14 cellular contexts compared by ENCODE assay signal in genomic region chr20:37538003-37538402, GRCh38. TPM values are rescaled to one million over a fixed set of nuclear protein-coding genes. Genes with fewer than 3 reads are reported as not detected.
A peak's percentile ranks its signal among the peaks of the same experiment; 100 is the strongest.
DNase-seq lines count a peak whose midpoint lies in the region; ATAC-seq, FAIRE-seq and TF ChIP-seq lines count a peak whose summit lies in the region.
"Had no signal": no experiment of that assay in that cellular context is flagged by ENCODE, and none has a peak within 500 bp of the region (broad histone marks: within the 10 kb centered on the region; RNA-seq: fewer than 3 reads in every experiment).

No MANE protein-coding gene starts in this region.

- H3K4me3 Mint-ChIP-seq in Calu3 (ENCODE audit: low read depth, unreplicated experiment): no peak overlapping the region
- H3K4me3 Mint-ChIP-seq: activated naive CD8-positive, alpha-beta T cell treated with anti-CD3 and anti-CD28 coated beads, Interleukin-2, amount 10 ng/mL, durations not matched to agents 7 days and 5 days; CD4-positive, alpha-beta memory T cell; stimulated activated naive CD8-positive, alpha-beta T cell treated with anti-CD3 and anti-CD28 coated beads, Interleukin-15, Interleukin-2, amounts not matched to agents 100 ng/mL and 50 ng/mL, for 24 hours had no signal

- peaks cover 10% of the 10 kb centered on the region for H3K27me3 Mint-ChIP-seq in Calu3 (ENCODE audit: unreplicated experiment)

- H3K4me3 ChIP-seq in K562: no peak overlapping the region

- no peak for TF ChIP-seq CTCF in Calu3 (IDR thresholded peaks at IDR 0.05; ENCODE audit: unreplicated experiment)
- TF ChIP-seq CTCF in K562 (IDR thresholded peaks at IDR 0.05 in 2 of 3, conservative IDR thresholded peaks at IDR 0.05 in 1 of 3; ENCODE audit: insufficient read depth in 2 of 3, low read depth in 1 of 3, low read length in 3 of 3): no peak

- H3K4me1 Mint-ChIP-seq in Calu3 (ENCODE audit: low read depth, unreplicated experiment): peaks cover 46% of the 10 kb centered on the region

- ATAC-seq in K562: no peak
- no peak for ATAC-seq in stimulated activated naive CD8-positive, alpha-beta T cell treated with anti-CD3 and anti-CD28 coated beads, Interleukin-15, Interleukin-2, amounts not matched to agents 100 U/mL and 50 U/mL, for 24 hours
- no peak for ATAC-seq in GM21825 (IDR thresholded peaks at IDR 0.05; ENCODE audit: unreplicated experiment)

- H3K9me1 ChIP-seq in K562 (ENCODE audit: control insufficient read depth, insufficient read depth, low read length): no peaks in the 10 kb centered on the region

- POLR2A ChIA-PET in K562 (lab: Yijun Ruan, JAX): interaction anchor here (0.6 kb wide), 1 partner anchor 359 kb away, joined by 3 read pairs; the partner anchor contains the start of genes MROH8 and RPN2

- no peaks in the 10 kb centered on the region for H3K36me3 ChIP-seq in K562 (ENCODE audit: control insufficient read depth, insufficient read depth, low read length)

- intact Hi-C loops in Calu3 (cut with micrococcal nuclease; ENCODE audit: unreplicated experiment) (no loop called here), K562 (cut with micrococcal nuclease) (no loop called here)

- peaks cover 0 to 14% of the 10 kb centered on the region in 2 experiments; a peak in 3 of 5 replicates for H3K4me1 ChIP-seq in K562 (replicated peaks in 1 of 2; ENCODE audit: control insufficient read depth in 2 of 2, insufficient read depth in 2 of 2, low read length in 2 of 2)

- 57% methylated on average over 5 of the region's 5 CpGs for WGBS in K562 (ENCODE audit: insufficient coverage, low coverage, missing lambda C conversion rate)

- H3K79me2 ChIP-seq in K562 (ENCODE audit: control insufficient read depth, insufficient read depth, low read length): no peaks in the 10 kb centered on the region

- peak; percentile 62 for DNase-seq in Calu3
- peak; percentile 89 for DNase-seq in M059J (ENCODE audit: low read depth)
- DNase-seq in K562 (ENCODE audit: extremely low read depth in 1 of 4, low spot score in 3 of 4): no peak
- peak; percentile 52 for DNase-seq in kidney tubule cell (ENCODE audit: low spot score)
- DNase-seq in stimulated activated naive CD8-positive, alpha-beta T cell treated with anti-CD3 and anti-CD28 coated beads, Interleukin-15, Interleukin-2, amounts not matched to agents 100 U/mL and 50 U/mL, for 24 hours: no peak
- DNase-seq in NCI-H1417 (lab: John Stamatoyannopoulos, UW): no peak
- no peak for DNase-seq in activated T-cell treated with anti-CD3 and anti-CD28 coated beads for 4 hours
- DNase-seq: activated CD4-positive, alpha-beta T cell treated with anti-CD3 and anti-CD28 coated beads, Interleukin-2, amount 50 U/mL, for 1 hour; activated naive CD8-positive, alpha-beta T cell treated with anti-CD3 and anti-CD28 coated beads, Interleukin-2, amount 10 ng/mL, durations not matched to agents 7 days and 5 days; CD4-positive, alpha-beta memory T cell; SHP77 had no signal

- FAIRE-seq in K562 (lab: Jason Lieb, UNC): no peak
- FAIRE-seq: keratinocyte had no signal

- H3K27ac Mint-ChIP-seq in Calu3 (ENCODE audit: unreplicated experiment): no peak overlapping the region
- H3K27ac Mint-ChIP-seq: activated naive CD8-positive, alpha-beta T cell treated with anti-CD3 and anti-CD28 coated beads, Interleukin-2, amount 10 ng/mL, durations not matched to agents 7 days and 5 days; CD4-positive, alpha-beta memory T cell; stimulated activated naive CD8-positive, alpha-beta T cell treated with anti-CD3 and anti-CD28 coated beads, Interleukin-15, Interleukin-2, amounts not matched to agents 100 ng/mL and 50 ng/mL, for 24 hours had no signal

- no TSS peak for BruUV-seq in Calu3 (replicated peaks; lab: Mats Ljungman, UMichigan)
- BruUV-seq in K562 (replicated peaks; lab: Mats Ljungman, UMichigan): no TSS peak

- no peak overlapping the region for H3K4me2 ChIP-seq in K562 (ENCODE audit: insufficient read depth, low read length)

- TF ChIP-seq RAD21 in K562 (CRISPR knock-in tag; conservative IDR thresholded peaks at IDR 0.05 in 1 of 2, IDR thresholded peaks at IDR 0.05 in 1 of 2): no peak

- no peak overlapping the region for H3K9ac ChIP-seq in K562 (ENCODE audit: insufficient read depth in 1 of 2, low read depth in 2 of 2, low read length in 2 of 2)

- in situ Hi-C loops in K562 (cut with MboI): loop anchor here (5.0 to 10.0 kb wide), 2 partner anchors 283 to 341 kb away; no protein-coding TSS in a partner anchor

- H2AFZ ChIP-seq in K562 (ENCODE audit: low read depth, low read length): no peak overlapping the region

- H3K9me3 Mint-ChIP-seq in Calu3 (ENCODE audit: low read depth, unreplicated experiment): no peaks in the 10 kb centered on the region
- H3K9me3 Mint-ChIP-seq: activated naive CD8-positive, alpha-beta T cell treated with anti-CD3 and anti-CD28 coated beads, Interleukin-2, amount 10 ng/mL, durations not matched to agents 7 days and 5 days; CD4-positive, alpha-beta memory T cell; stimulated activated naive CD8-positive, alpha-beta T cell treated with anti-CD3 and anti-CD28 coated beads, Interleukin-15, Interleukin-2, amounts not matched to agents 100 ng/mL and 50 ng/mL, for 24 hours had no signal

- no peaks in the 10 kb centered on the region for H3K36me3 Mint-ChIP-seq in Calu3 (ENCODE audit: insufficient read depth, unreplicated experiment)
- H3K36me3 Mint-ChIP-seq: activated naive CD8-positive, alpha-beta T cell treated with anti-CD3 and anti-CD28 coated beads, Interleukin-2, amount 10 ng/mL, durations not matched to agents 7 days and 5 days; CD4-positive, alpha-beta memory T cell had no signal

- no peaks in the 10 kb centered on the region for H4K20me1 ChIP-seq in K562 (replicated peaks; ENCODE audit: control insufficient read depth, insufficient read depth, low read length)

- H3K27me3 ChIP-seq in K562 (ENCODE audit: control insufficient read depth in 2 of 2, insufficient read depth in 2 of 2, low read length in 2 of 2): no peaks in the 10 kb centered on the region; a peak in 1 of 5 replicates

- no peaks in the 10 kb centered on the region for H3K9me3 ChIP-seq in K562 (replicated peaks; ENCODE audit: control insufficient read depth, insufficient read depth, low read depth, low read length)

- TF ChIP-seq EP300 in K562 (IDR thresholded peaks at IDR 0.05; ENCODE audit: low read length): no peak

- no peak overlapping the region for H3K27ac ChIP-seq in K562 (ENCODE audit: extremely low read depth, low read depth, low read length)

- CTCF ChIA-PET in Calu3 (lab: Charles Lee) (no interaction called here), K562 (lab: Yijun Ruan, JAX; ENCODE audit: low intra/inter-chr PET ratio) (no interaction called here)

- TF ChIP-seq POLR2A in K562 (conservative IDR thresholded peaks at IDR 0.05): no peak

RNA-seq across cellular contexts. Expression of gene BLCAP, which starts 10.3 kb away (rescaled TPM):
- 90.4 and 114 TPM in 2 replicates for total RNA-seq in Calu3 (2022)
- 91.2 and 112 TPM in 2 replicates for total RNA-seq in M059J (2014; rRNA removed; shearing (Covaris generic))
- total RNA-seq in K562 (2011; cell fraction: chromatin; rRNA removed; ENCODE audit: low replicate concordance): 43.7 and 53.8 TPM in 2 replicates
- total RNA-seq in K562 (2011; cell fraction: nucleolus; rRNA removed): 36.5 and 40.0 TPM in 2 replicates
- 62.1 and 86.8 TPM in 2 replicates for total RNA-seq in K562 (2011; cell fraction: nucleoplasm; rRNA removed)
- 20.6 and 24.2 TPM in 2 replicates for total RNA-seq in K562 (2014; rRNA removed)
- 19.6 and 21.0 TPM in 2 replicates for total RNA-seq in K562 (2014; rRNA removed; fragmentation: Illumina TruSeq; extraction: Trizol)
- total RNA-seq in K562 (2015; rRNA removed; fragmentation: Illumina TruSeq; extraction: Trizol): 26.4 and 27.6 TPM in 2 replicates
- 30.1 and 34.0 TPM in 2 replicates for total RNA-seq in K562 (2021)
- polyA plus RNA-seq in K562 (2011; rRNA removed): 29.6 and 41.5 TPM in 2 replicates
- polyA plus RNA-seq in K562 (2011; cell fraction: cytosol; rRNA removed): 47.2 and 47.4 TPM in 2 replicates
- 31.4 and 37.8 TPM in 2 replicates for polyA plus RNA-seq in K562 (2011; cell fraction: nucleus; rRNA removed)
- polyA plus RNA-seq in K562 (2012): 25.2 and 30.6 TPM in 2 replicates
- polyA plus RNA-seq in K562 (2014; fragmentation: Illumina TruSeq; extraction: Trizol): 31.5 and 31.9 TPM in 2 replicates
- polyA plus RNA-seq in K562 (2014; fragmentation: Nextera tagmentation; extraction: Ambion mirVana): 10 to 100 TPM; 16.9 to 17.3 TPM
- 37.1 and 38.9 TPM in 2 replicates for polyA plus RNA-seq in K562 (2014; rRNA removed)
- 23.6 and 40.0 TPM in 2 replicates for polyA minus RNA-seq in K562 (2011; rRNA and poly(A)+ RNA removed)
- polyA minus RNA-seq in K562 (2011; cell fraction: cytosol; rRNA and poly(A)+ RNA removed): 11.2 and 17.5 TPM in 2 replicates
- polyA minus RNA-seq in K562 (2011; cell fraction: nucleus; rRNA and poly(A)+ RNA removed): 9.4 and 10.1 TPM in 2 replicates

RNA-seq across cellular contexts. Expression of gene NNAT, which starts 17.0 kb away (rescaled TPM):
- total RNA-seq in Calu3 (2022) (not detected in 2 replicates), K562 (2014; rRNA removed) (not detected in 2 replicates), K562 (2014; rRNA removed; fragmentation: Illumina TruSeq; extraction: Trizol) (not detected in 2 replicates), K562 (2015; rRNA removed; fragmentation: Illumina TruSeq; extraction: Trizol) (not detected in 2 replicates), K562 (2021) (0.13 TPM in 1 of 2 replicates, not detected in the other)
- total RNA-seq in M059J (2014; rRNA removed; shearing (Covaris generic)): not detected in 2 replicates
- not detected in 2 replicates for total RNA-seq in K562 (2011; cell fraction: chromatin; rRNA removed; ENCODE audit: low replicate concordance)
- not detected in 2 replicates for total RNA-seq in K562 (2011; cell fraction: nucleolus; rRNA removed)
- total RNA-seq in K562 (2011; cell fraction: nucleoplasm; rRNA removed): not detected in 2 replicates
- polyA plus RNA-seq in K562 (2011; rRNA removed) (not detected in 2 replicates), K562 (2014; fragmentation: Illumina TruSeq; extraction: Trizol) (not detected in 2 replicates), K562 (2014; fragmentation: Nextera tagmentation; extraction: Ambion mirVana) (not detected), K562 (2014; rRNA removed) (not detected in 2 replicates)
- not detected in 2 replicates for polyA plus RNA-seq in K562 (2011; cell fraction: cytosol; rRNA removed)
- not detected in 2 replicates for polyA plus RNA-seq in K562 (2011; cell fraction: nucleus; rRNA removed)
- 0.34 and 0.64 TPM in 2 replicates for polyA plus RNA-seq in K562 (2012)
- polyA minus RNA-seq in K562 (2011; rRNA and poly(A)+ RNA removed): not detected in 2 replicates
- not detected in 2 replicates for polyA minus RNA-seq in K562 (2011; cell fraction: cytosol; rRNA and poly(A)+ RNA removed)
- not detected in 2 replicates for polyA minus RNA-seq in K562 (2011; cell fraction: nucleus; rRNA and poly(A)+ RNA removed)
- total RNA-seq: CD4-positive, alpha-beta memory T cell had no signal
- polyA plus RNA-seq: CD4-positive, alpha-beta memory T cell had no signal

Comparison
In these comparisons a context has a peak if more than half of its experiments do, and no peak if none do; other contexts are left out.
1. DNase-seq: peak in Calu3 (single experiment), M059J (single experiment) and kidney tubule cell (single experiment); none in K562 (0 of 4), stimulated activated naive CD8-positive, alpha-beta T cell treated with anti-CD3 and anti-CD28 coated beads, Interleukin-15, Interleukin-2, amounts not matched to agents 100 U/mL and 50 U/mL, for 24 hours (single experiment), NCI-H1417 (0 of 3) and activated T-cell treated with anti-CD3 and anti-CD28 coated beads for 4 hours (single experiment).